In the genomic region with DNA sequence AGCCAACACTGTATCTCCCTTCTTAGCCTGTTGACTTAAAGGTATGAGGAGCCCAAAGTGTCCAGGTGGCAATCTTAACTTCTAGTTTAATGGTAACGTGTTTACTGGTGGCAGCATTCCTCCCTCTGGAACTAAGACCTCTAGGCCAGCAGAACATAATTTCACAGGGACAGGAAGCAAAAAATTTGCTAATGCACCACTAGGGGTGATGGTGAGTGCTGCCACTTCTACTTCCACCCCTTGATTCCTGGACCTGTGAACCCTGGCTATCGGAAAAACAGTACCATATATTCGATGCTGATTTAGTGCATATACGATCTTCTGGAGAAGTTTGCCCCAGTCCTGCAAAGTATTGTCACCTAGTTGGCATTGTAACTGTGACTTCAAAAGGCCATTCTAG, we compare ENCODE assay signal across 8 cellular contexts.
DNase-seq lines count a peak whose midpoint lies in the region; ATAC-seq and TF ChIP-seq lines count a peak whose summit lies in the region.
"Not testable (repeated sequence)": the region's sequence is repeated elsewhere in the genome, so short reads cannot be mapped to it uniquely, and the experiment has no call there.

No MANE protein-coding gene starts in this region.

- intact Hi-C loops in PC-3 (cut with micrococcal nuclease); MCF 10A (cut with micrococcal nuclease): not testable (repeated sequence)

- H3K9me2 ChIP-seq in PC-3 (replicated peaks; ENCODE audit: low read length) = not testable (repeated sequence)

- H3K27me3 Mint-ChIP-seq in HFFc6 (ENCODE audit: insufficient read depth); MCF 10A (ENCODE audit: insufficient read depth, unreplicated experiment); endothelial cell (ENCODE audit: unreplicated experiment); glutamatergic neuron (ENCODE audit: unreplicated experiment): not testable (repeated sequence)

- peaks cover 17% of the 10 kb centered on the region for H3K4me1 Mint-ChIP-seq in HFFc6 (ENCODE audit: low read depth)
- H3K4me1 Mint-ChIP-seq in MCF 10A (ENCODE audit: insufficient read depth, unreplicated experiment); endothelial cell (ENCODE audit: unreplicated experiment); glutamatergic neuron (ENCODE audit: low read depth, unreplicated experiment): not testable (repeated sequence)

- not testable (repeated sequence) for H3K9me3 Mint-ChIP-seq in HFFc6; MCF 10A (ENCODE audit: unreplicated experiment); endothelial cell (ENCODE audit: unreplicated experiment); glutamatergic neuron (ENCODE audit: unreplicated experiment)

- not testable (repeated sequence) for H3K4me3 ChIP-seq in BE2C (ENCODE audit: low read depth, low read length); PC-3 (ENCODE audit: low read length); retinal pigment epithelial cell (ENCODE audit: low read length)

- not testable (repeated sequence) for H3K27me3 ChIP-seq in BE2C; PC-3 (ENCODE audit: low read length)

- TF ChIP-seq CTCF in BE2C (IDR thresholded peaks at IDR 0.05; ENCODE audit: low read depth, low read length) (0 out of 2 replicates have a peak, but pooled peaks have one; percentile 26), GM12872 (IDR thresholded peaks at IDR 0.05; ENCODE audit: insufficient read depth, low read depth, low read length) (peak; percentile 30; the same call in 2 of the 3 replicates), HFFc6 (IDR thresholded peaks at IDR 0.05) (peak; percentile 48), PC-3 (conservative IDR thresholded peaks at IDR 0.05; ENCODE audit: low read depth, low read length) (peak; percentile 41; the same call in 1 of the 2 replicates), MCF 10A (IDR thresholded peaks at IDR 0.05; ENCODE audit: unreplicated experiment) (peak; percentile 13), endothelial cell (IDR thresholded peaks at IDR 0.05; ENCODE audit: unreplicated experiment) (peak; percentile 31), glutamatergic neuron (IDR thresholded peaks at IDR 0.05; ENCODE audit: partially characterized antibody, unreplicated experiment) (peak; percentile 23), retinal pigment epithelial cell (conservative IDR thresholded peaks at IDR 0.05; ENCODE audit: low read depth, low read length) (peak; percentile 28)

- H3K36me3 Mint-ChIP-seq in HFFc6 (ENCODE audit: low read depth) = 0 out of 2 replicates have a peak, but pooled peaks cover 17% of the 10 kb centered on the region
- H3K36me3 Mint-ChIP-seq in MCF 10A (ENCODE audit: insufficient read depth, unreplicated experiment); endothelial cell (ENCODE audit: low read depth, unreplicated experiment); glutamatergic neuron (ENCODE audit: unreplicated experiment): not testable (repeated sequence)

- not testable (repeated sequence) for ATAC-seq in PC-3

- H3K4me3 Mint-ChIP-seq in HFFc6; MCF 10A (ENCODE audit: unreplicated experiment); endothelial cell (ENCODE audit: unreplicated experiment); glutamatergic neuron (ENCODE audit: unreplicated experiment): not testable (repeated sequence)

- H3K4me2 ChIP-seq in PC-3 (ENCODE audit: low read length) = not testable (repeated sequence)

- not testable (repeated sequence) for H3F3A ChIP-seq in PC-3 (ENCODE audit: low read length, unreplicated experiment)

- DNase-seq in BE2C; HFFc6; PC-3; MCF 10A (ENCODE audit: unreplicated experiment); endothelial cell (ENCODE audit: low spot score); glutamatergic neuron; retinal pigment epithelial cell (ENCODE audit: low read depth): not testable (repeated sequence)

- H2AFZ ChIP-seq in PC-3 (ENCODE audit: low read length) = not testable (repeated sequence)

- H3K27ac ChIP-seq in PC-3 (ENCODE audit: low read length) = not testable (repeated sequence)

- not testable (repeated sequence) for H3K9ac ChIP-seq in PC-3 (ENCODE audit: low read length)

- H3K36me3 ChIP-seq in BE2C; PC-3 (ENCODE audit: low read depth, low read length): not testable (repeated sequence)

- not testable (repeated sequence) for H4K20me1 ChIP-seq in PC-3 (ENCODE audit: low read length)

- BruUV-seq in PC-3 (replicated peaks; lab: Mats Ljungman, UMichigan); MCF 10A (replicated peaks; lab: Mats Ljungman, UMichigan): not testable (repeated sequence)

- POLR2A ChIA-PET in PC-3 (lab: Charles Lee; ENCODE audit: unreplicated experiment); MCF 10A (lab: Yijun Ruan, JAX): not testable (repeated sequence)

- H3K79me2 ChIP-seq in PC-3 (ENCODE audit: low read length) = not testable (repeated sequence)

- H3K27ac Mint-ChIP-seq in HFFc6; MCF 10A (ENCODE audit: low read depth, unreplicated experiment); endothelial cell (ENCODE audit: unreplicated experiment); glutamatergic neuron (ENCODE audit: unreplicated experiment): not testable (repeated sequence)

- not testable (repeated sequence) for H3K4me1 ChIP-seq in BE2C; PC-3 (ENCODE audit: insufficient read depth, low read length)

- CTCF ChIA-PET in PC-3 (lab: Charles Lee) = not testable (repeated sequence)
- CTCF ChIA-PET in MCF 10A (lab: Yijun Ruan, JAX) = interaction anchor here (0.6 kb wide), 1 partner anchor 224 kb away, joined by 3 read pairs; no protein-coding TSS in a partner anchor

- not testable (repeated sequence) for H3K9me3 ChIP-seq in BE2C; PC-3 (ENCODE audit: low read length)
